Comparison of ENCODE assay signal across 20 cellular contexts in the genomic region with DNA sequence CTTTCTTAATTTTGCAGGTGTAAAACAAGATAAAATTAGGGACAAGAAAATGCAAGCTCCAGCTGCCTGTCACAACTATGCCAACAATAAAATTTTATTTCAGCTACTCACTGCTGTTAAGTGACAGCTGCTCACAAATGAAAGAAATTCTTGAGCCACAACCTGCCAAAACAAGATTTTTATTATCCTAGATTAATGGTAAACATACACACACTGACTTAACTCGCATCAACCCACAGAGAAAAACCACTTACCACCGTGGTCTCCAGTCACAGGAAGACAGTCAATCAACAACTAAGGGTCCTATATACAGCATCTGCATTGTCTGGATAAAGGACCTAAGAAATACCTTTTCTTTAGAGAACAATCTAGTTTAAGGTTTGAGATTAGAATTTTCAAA. TPM values are rescaled to one million over a fixed set of nuclear protein-coding genes. Genes with fewer than 3 reads are reported as not detected.
"Had no signal": no experiment of that assay in that cellular context is flagged by ENCODE, and none has a peak within 500 bp of the region (broad histone marks: within the 10 kb centered on the region; RNA-seq: fewer than 3 reads in every experiment).

No MANE protein-coding gene starts in this region.

- H3K9me3 ChIP-seq: left ventricle myocardium inferior, prostate gland, right atrium auricular region, stomach had no signal

- H3K4me3 ChIP-seq: dorsolateral prefrontal cortex, left ventricle myocardium inferior, prostate gland, right atrium auricular region, skin epidermis, stomach had no signal

- H3K27me3 Mint-ChIP-seq: activated CD4-positive, alpha-beta T cell treated with anti-CD3 and anti-CD28 coated beads, Interleukin-2, amount 10 ng/mL, durations not matched to agents 24 days and 14 days; activated naive CD8-positive, alpha-beta T cell treated with anti-CD3 and anti-CD28 coated beads for 36 hours; brain; naive B cell; type B pancreatic cell had no signal

- H3K36me3 ChIP-seq: prostate gland had no signal

- H3K4me3 Mint-ChIP-seq: activated CD4-positive, alpha-beta T cell treated with anti-CD3 and anti-CD28 coated beads, Interleukin-2, amount 10 ng/mL, durations not matched to agents 24 days and 14 days; activated naive CD8-positive, alpha-beta T cell treated with anti-CD3 and anti-CD28 coated beads for 36 hours; activated T-helper 1 cell treated with anti-CD3 and anti-CD28 coated beads, Interleukin-12 subunit alpha, Interleukin-12 subunit beta, Interleukin-2, Interleukin-4 antibody, amounts not matched to agents 30 ng/mL and 10 ng/mL and 1 ng/mL, durations not matched to agents 14 hours and 24 hours and 36 hours; brain; T-helper 1 cell treated with Interleukin-12 subunit alpha and Interleukin-12 subunit beta and Interleukin-4 antibody, amounts not matched to agents 30 μg/mL and 1 μg/mL, for 36 hours; type B pancreatic cell had no signal

- H3K9me3 Mint-ChIP-seq: activated CD4-positive, alpha-beta T cell treated with anti-CD3 and anti-CD28 coated beads, Interleukin-2, amount 10 ng/mL, durations not matched to agents 24 days and 14 days; activated naive CD8-positive, alpha-beta T cell treated with anti-CD3 and anti-CD28 coated beads for 36 hours; activated T-helper 1 cell treated with anti-CD3 and anti-CD28 coated beads, Interleukin-12 subunit alpha, Interleukin-12 subunit beta, Interleukin-2, Interleukin-4 antibody, amounts not matched to agents 30 ng/mL and 10 ng/mL and 1 ng/mL, durations not matched to agents 14 hours and 24 hours and 36 hours; brain; naive B cell; T-helper 1 cell treated with Interleukin-12 subunit alpha and Interleukin-12 subunit beta and Interleukin-4 antibody, amounts not matched to agents 30 μg/mL and 1 μg/mL, for 36 hours; type B pancreatic cell had no signal

- H3K27ac Mint-ChIP-seq: activated CD4-positive, alpha-beta T cell treated with anti-CD3 and anti-CD28 coated beads, Interleukin-2, amount 10 ng/mL, durations not matched to agents 24 days and 14 days; activated naive CD8-positive, alpha-beta T cell treated with anti-CD3 and anti-CD28 coated beads for 36 hours; activated T-helper 1 cell treated with anti-CD3 and anti-CD28 coated beads, Interleukin-12 subunit alpha, Interleukin-12 subunit beta, Interleukin-2, Interleukin-4 antibody, amounts not matched to agents 30 ng/mL and 10 ng/mL and 1 ng/mL, durations not matched to agents 14 hours and 24 hours and 36 hours; T-helper 1 cell treated with Interleukin-12 subunit alpha and Interleukin-12 subunit beta and Interleukin-4 antibody, amounts not matched to agents 30 μg/mL and 1 μg/mL, for 36 hours; type B pancreatic cell had no signal

- H3K27ac ChIP-seq: dorsolateral prefrontal cortex, left ventricle myocardium inferior, prostate gland, right atrium auricular region, skin epidermis, stomach had no signal

- H3K27me3 ChIP-seq: dorsolateral prefrontal cortex, right atrium auricular region, stomach had no signal

- H3K4me1 ChIP-seq: left ventricle myocardium inferior, prostate gland, right atrium auricular region had no signal

- DNase-seq: activated CD4-positive, alpha-beta T cell treated with anti-CD3 and anti-CD28 coated beads, Interleukin-2, amount 10 ng/mL, durations not matched to agents 24 days and 14 days; activated gamma-delta T cell treated with Interleukin-2 at 50 U/mL for 16 hours; activated naive CD8-positive, alpha-beta T cell treated with anti-CD3 and anti-CD28 coated beads for 36 hours; activated T-cell treated with anti-CD3 and anti-CD28 coated beads for 4 hours; caudate nucleus; dorsolateral prefrontal cortex; left ventricle myocardium inferior; mammary epithelial cell; midbrain; naive B cell; stimulated activated CD4-positive, alpha-beta T cell treated with anti-CD3 and anti-CD28 coated beads, Interleukin-15, amount 100 ng/mL, for 24 hours; stimulated activated CD4-positive, alpha-beta T cell treated with anti-CD3 and anti-CD28 coated beads, Interleukin-2, amount 100 ng/mL, for 48 hours; stomach had no signal

RNA-seq across cellular contexts. Expression of a gene that starts 31.4 kb away (rescaled TPM):
- total RNA-seq: right atrium auricular region had no signal
